ENCODE assay signal across 24 cellular contexts in genomic region chr15:70102827-70103226, GRCh38.
"Had no signal": no experiment of that assay in that cellular context is flagged by ENCODE, and none has a peak within 500 bp of the region (broad histone marks: within the 10 kb centered on the region; RNA-seq: fewer than 3 reads in every experiment).

No MANE protein-coding gene starts in this region.

- ATAC-seq: activated T-helper 17 cell treated with anti-CD3 and anti-CD28 coated beads, Interleukin-2, amount 50 U/mL, for 72 hours; gastroesophageal sphincter; left ventricle myocardium superior; stimulated activated naive B cell treated with anti-CD40 and anti-IgM and Interleukin-4, amounts not matched to agents 10 μg/mL and 1 μg/mL and 100 μg/mL, for 72 hours; T-cell had no signal

- DNase-seq: activated CD4-positive, alpha-beta T cell treated with anti-CD3 and anti-CD28 coated beads for 1 hour; activated CD4-positive, alpha-beta T cell treated with anti-CD3 and anti-CD28 coated beads, Interleukin-2, amount 50 U/mL, for 1 hour; activated CD8-positive, alpha-beta memory T cell treated with anti-CD3 and anti-CD28 coated beads for 24 hours; activated CD8-positive, alpha-beta memory T cell treated with anti-CD3 and anti-CD28 coated beads, Interleukin-2, amount 50 U/mL, for 4 hours; activated T-cell treated with anti-CD3 and anti-CD28 coated beads, Interleukin-2, amount 50 U/mL, for 24 hours; amygdala; cerebellar nuclear complex; cortex of kidney; head of caudate nucleus; hypothalamus; left ventricle myocardium superior; mammary epithelial cell; midbrain; retina; sigmoid colon; stimulated activated CD4-positive, alpha-beta T cell treated with anti-CD3 and anti-CD28 coated beads, Interleukin-2, amount 100 ng/mL, for 48 hours; stimulated activated CD8-positive, alpha-beta memory T cell treated with anti-CD3 and anti-CD28 coated beads, Interleukin-4, amount 100 ng/mL, for 48 hours; stimulated activated naive B cell treated with anti-CD40 and anti-IgM and Interleukin-4, amounts not matched to agents 10 μg/mL and 1 μg/mL and 100 μg/mL, for 72 hours; T-cell; testis; upper lobe of left lung had no signal

- H3K9me3 Mint-ChIP-seq: activated T-cell treated with anti-CD3 and anti-CD28 coated beads, Interleukin-2, amount 50 U/mL, for 24 hours; activated T-helper 17 cell treated with anti-CD3 and anti-CD28 coated beads, Interleukin-2, amount 50 U/mL, for 72 hours; stimulated activated naive B cell treated with anti-CD40 and anti-IgM and Interleukin-4, amounts not matched to agents 10 μg/mL and 1 μg/mL and 100 μg/mL, for 72 hours; T-cell had no signal

- H3K27ac ChIP-seq: epithelial cell of prostate, gastroesophageal sphincter, testis, upper lobe of left lung had no signal

- H3K36me3 ChIP-seq: gastroesophageal sphincter, sigmoid colon, upper lobe of left lung had no signal

- H3K27me3 ChIP-seq: gastroesophageal sphincter, sigmoid colon, testis, upper lobe of left lung had no signal

- H3K4me3 ChIP-seq: gastroesophageal sphincter, sigmoid colon, testis, upper lobe of left lung had no signal

- H3K27ac Mint-ChIP-seq: activated T-cell treated with anti-CD3 and anti-CD28 coated beads, Interleukin-2, amount 50 U/mL, for 24 hours; activated T-helper 17 cell treated with anti-CD3 and anti-CD28 coated beads, Interleukin-2, amount 50 U/mL, for 72 hours; T-cell had no signal

- H3K9me3 ChIP-seq: gastroesophageal sphincter, sigmoid colon, testis, upper lobe of left lung had no signal

- H3K4me3 Mint-ChIP-seq: activated T-cell treated with anti-CD3 and anti-CD28 coated beads, Interleukin-2, amount 50 U/mL, for 24 hours; activated T-helper 17 cell treated with anti-CD3 and anti-CD28 coated beads, Interleukin-2, amount 50 U/mL, for 72 hours; stimulated activated naive B cell treated with anti-CD40 and anti-IgM and Interleukin-4, amounts not matched to agents 10 μg/mL and 1 μg/mL and 100 μg/mL, for 72 hours; T-cell had no signal

- H3K36me3 Mint-ChIP-seq: stimulated activated naive B cell treated with anti-CD40 and anti-IgM and Interleukin-4, amounts not matched to agents 10 μg/mL and 1 μg/mL and 100 μg/mL, for 72 hours; T-cell had no signal
